ENCODE assay signal across 8 cellular contexts in the genomic region with DNA sequence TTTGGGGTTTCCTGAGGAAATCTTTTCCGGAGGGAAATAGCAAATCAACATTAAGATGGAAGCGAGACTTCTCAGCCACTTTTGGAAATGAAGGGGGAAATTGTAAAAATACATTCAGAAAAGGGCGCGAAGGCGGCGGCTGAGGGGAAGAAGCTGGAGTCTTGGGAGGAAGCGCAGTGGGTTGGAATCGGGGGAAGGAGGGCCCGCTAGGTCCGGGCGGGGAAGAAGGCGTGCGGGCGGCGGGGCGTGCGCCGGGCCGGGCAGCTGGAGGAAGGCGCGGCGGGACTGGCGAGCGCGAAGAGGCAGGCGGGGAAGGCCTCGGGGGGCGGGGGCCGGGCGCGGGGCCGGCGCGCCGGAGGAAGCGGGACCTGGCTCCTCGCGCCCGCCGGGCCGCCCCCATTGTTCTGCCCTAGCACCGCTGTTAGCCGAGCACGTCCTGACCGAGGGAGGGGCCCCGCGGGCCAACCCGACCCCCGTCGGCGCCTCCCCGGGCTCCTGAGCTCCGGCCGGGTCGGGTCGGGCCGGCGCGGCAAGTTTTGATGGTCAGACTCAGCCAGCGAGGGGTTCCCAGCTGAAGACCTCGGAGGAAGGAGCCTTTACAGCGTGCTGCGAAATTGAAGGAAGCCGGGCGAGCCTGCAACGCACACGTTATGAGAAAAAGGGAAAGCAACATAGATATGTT. TPM values are rescaled to one million over a fixed set of nuclear protein-coding genes. Genes with fewer than 3 reads are reported as not detected.
A peak's percentile ranks its signal among the peaks of the same experiment; 100 is the strongest.
DNase-seq lines count a peak whose midpoint lies in the region; ATAC-seq and TF ChIP-seq lines count a peak whose summit lies in the region.

No MANE protein-coding gene starts in this region.

- POLR2A ChIA-PET in RWPE1 (lab: Yijun Ruan, JAX; ENCODE audit: low non-redundant PET) = interaction anchor here (0.7 kb wide), 1 partner anchor 31 kb away, joined by 4 read pairs; no protein-coding TSS in a partner anchor

- H3K4ac ChIP-seq in H9 (ENCODE audit: low read depth, low read length) (no peak overlapping the region; the same call in 1 of the 2 replicates), trophoblast cell (ENCODE audit: low read depth, low read length) (peak overlapping the region; percentile 99)

- TF ChIP-seq CTCF in H9 (conservative IDR thresholded peaks at IDR 0.05) (no peak), RWPE1 (conservative IDR thresholded peaks at IDR 0.05; ENCODE audit: low read depth) (no peak)

- H3K36me3 Mint-ChIP-seq in H9 (ENCODE audit: insufficient read depth in 1 of 3, low read depth in 3 of 3) = no peaks in the 10 kb centered on the region; a peak in 1 of 7 replicates

- H2BK120ac ChIP-seq in H9 (ENCODE audit: low read depth, low read length, poor library complexity, severe bottlenecking) (peak overlapping the region; percentile 52), trophoblast cell (ENCODE audit: insufficient read depth, low read length, poor library complexity) (peak overlapping the region; percentile 86)

- peaks cover 20% of the 10 kb centered on the region for H3K23me2 ChIP-seq in H9 (ENCODE audit: insufficient read length, low read depth, low read length, poor library complexity, severe bottlenecking)

- H3K4me3 Mint-ChIP-seq in H9 = peak overlapping the region; percentile 78 to 91

- H3K56ac ChIP-seq in H9 (ENCODE audit: insufficient read length, low read depth, low read length) = no peak overlapping the region

- H3K14ac ChIP-seq in H9 (ENCODE audit: insufficient read depth, low read length) (peak overlapping the region; percentile 95; the same call in 1 of the 2 replicates), trophoblast cell (ENCODE audit: low read length) (peak overlapping the region; percentile 99)

- H3K4me3 ChIP-seq in trophoblast cell (ENCODE audit: low read depth, low read length) = peak overlapping the region; percentile 70

- no peak overlapping the region for H4K8ac ChIP-seq in H9 (replicated peaks; ENCODE audit: insufficient read length, low read depth, low read length)
- H4K8ac ChIP-seq in trophoblast cell (ENCODE audit: low read depth, low read length) = peak overlapping the region; percentile 99

- no peaks in the 10 kb centered on the region for H3K79me2 ChIP-seq in H9 (ENCODE audit: insufficient read depth, low read length)
- H3K79me2 ChIP-seq in trophoblast cell (ENCODE audit: control insufficient read depth, insufficient read depth, low read length, poor library complexity) = peaks cover 16% of the 10 kb centered on the region

- H3K18ac ChIP-seq in H9 (ENCODE audit: insufficient read length, low read depth, low read length) (peak overlapping the region; percentile 79), trophoblast cell (ENCODE audit: low read length) (peak overlapping the region; percentile 95)

- H3K4me1 ChIP-seq in H9 (ENCODE audit: insufficient read depth, low read length) = no peaks in the 10 kb centered on the region
- no peaks in the 10 kb centered on the region for H3K4me1 ChIP-seq in trophoblast cell (ENCODE audit: control insufficient read depth in 1 of 2, insufficient read depth in 2 of 2, low read length in 2 of 2)

- no peak overlapping the region for H2AK5ac ChIP-seq in H9 (ENCODE audit: insufficient read length, low read length)
- peak overlapping the region; percentile 100 for H2AK5ac ChIP-seq in trophoblast cell (ENCODE audit: low read length)

- ATAC-seq in left cardiac atrium (peak; percentile 41 to 73), HG02678 (IDR thresholded peaks at IDR 0.05; ENCODE audit: unreplicated experiment) (no peak)

- H2BK15ac ChIP-seq in H9 (ENCODE audit: low read depth, low read length) = no peak overlapping the region

- no peak overlapping the region for H3T11ph ChIP-seq in H9 (ENCODE audit: low read length)

- H3K27me3 ChIP-seq in H9 (ENCODE audit: insufficient read depth, low read length) (no peaks in the 10 kb centered on the region), trophoblast cell (ENCODE audit: insufficient read depth, low read length) (no peaks in the 10 kb centered on the region)

- H2BK20ac ChIP-seq in H9 (ENCODE audit: low read depth, low read length, poor library complexity, severe bottlenecking) = no peak overlapping the region

- H3K4me1 Mint-ChIP-seq in H9 = peaks cover 50 to 53% of the 10 kb centered on the region in 2 experiments

- H3K4me2 ChIP-seq in H9 (ENCODE audit: insufficient read depth, insufficient read length, low read length) = peak overlapping the region; percentile 80
- H3K4me2 ChIP-seq in trophoblast cell (ENCODE audit: low read length) = peak overlapping the region; percentile 100

- peak overlapping the region; percentile 76 for H3K27ac ChIP-seq in H9 (ENCODE audit: insufficient read length, low read depth, low read length)
- H3K27ac ChIP-seq in RWPE1 = peak overlapping the region; percentile 99
- peak overlapping the region; percentile 100 for H3K27ac ChIP-seq in trophoblast cell (ENCODE audit: low read depth, low read length)

- H3K36me3 ChIP-seq in trophoblast cell (ENCODE audit: control insufficient read depth in 1 of 2, insufficient read depth in 2 of 2, low read length in 2 of 2) = no peaks in the 10 kb centered on the region

- peak overlapping the region; percentile 79 for H3K9ac ChIP-seq in H9 (ENCODE audit: extremely low read depth, insufficient read length, low read length)
- H3K9ac ChIP-seq in trophoblast cell (ENCODE audit: low read length) = peak overlapping the region; percentile 82

- H3K79me1 ChIP-seq in H9 (ENCODE audit: insufficient read depth, low read depth, low read length, poor library complexity, severe bottlenecking) (no peaks in the 10 kb centered on the region), trophoblast cell (ENCODE audit: low read length) (peaks cover 30% of the 10 kb centered on the region)

- peak; percentile 70 for DNase-seq in COLO668 (lab: John Stamatoyannopoulos, UW; ENCODE audit: unreplicated experiment)
- DNase-seq in H9 = peak; percentile 75
- peak; percentile 34 for DNase-seq in RWPE1 (ENCODE audit: low spot score)
- peak; percentile 60 for DNase-seq in amniotic epithelial cell (ENCODE audit: low read depth)
- DNase-seq in left cardiac atrium = peak; percentile 77
- DNase-seq in trophoblast cell = peak; percentile 74 to 84
- DNase-seq in DMS153 (lab: John Stamatoyannopoulos, UW) = no peak

- no peaks in the 10 kb centered on the region; a peak in 2 of 5 replicates for H3K9me3 Mint-ChIP-seq in H9

- H2AFZ ChIP-seq in H9 (ENCODE audit: low read length) (no peak overlapping the region), trophoblast cell (ENCODE audit: insufficient read depth, low read length, poor library complexity) (peak overlapping the region; percentile 98)

- CTCF ChIA-PET in RWPE1 (lab: Yijun Ruan, JAX) = interaction anchor here (0.6 to 1.0 kb wide), 4 partner anchors 17 to 442 kb away, joined by 3 read pairs; no protein-coding TSS in a partner anchor

- peak overlapping the region; percentile 95 to 99 (median 99) for H3K27ac Mint-ChIP-seq in H9

- H4K12ac ChIP-seq in trophoblast cell (ENCODE audit: low read depth, low read length) = peak overlapping the region; percentile 99

- H2BK5ac ChIP-seq in H9 (ENCODE audit: insufficient read length, low read length) (no peak overlapping the region), trophoblast cell (ENCODE audit: low read depth, low read length, poor library complexity) (peak overlapping the region; percentile 96)

- H3K27me3 Mint-ChIP-seq in H9 (ENCODE audit: low read depth) = no peaks in the 10 kb centered on the region

- H4K20me1 ChIP-seq in H9 (ENCODE audit: control insufficient read depth, insufficient read depth, insufficient read length) = no peaks in the 10 kb centered on the region

- no CpG with 5 or more reads among the region's 67 CpGs for WGBS in H9 (ENCODE audit: extremely low coverage, insufficient read length, low lambda C conversion rate)
- WGBS in trophoblast cell (ENCODE audit: extremely low coverage, insufficient coverage, insufficient read length) = no CpG with 5 or more reads among the region's 67 CpGs

- H3K9me3 ChIP-seq in H9 (ENCODE audit: control insufficient read depth, low read depth, low read length) (no peaks in the 10 kb centered on the region), trophoblast cell (ENCODE audit: insufficient read depth, low read depth, low read length) (no peaks in the 10 kb centered on the region)

- H3K23ac ChIP-seq in H9 (ENCODE audit: insufficient read length, low read depth, low read length) (no peak overlapping the region), trophoblast cell (ENCODE audit: low read length) (no peak overlapping the region)

- no peak overlapping the region for H4K5ac ChIP-seq in H9 (ENCODE audit: insufficient read length, low read depth, low read length)

- intact Hi-C loops in left cardiac atrium (cut with DNase I) = no loop called here

- no peak overlapping the region for H2BK12ac ChIP-seq in H9 (ENCODE audit: insufficient read length, low read depth, low read length)
- no peak overlapping the region for H2BK12ac ChIP-seq in trophoblast cell (ENCODE audit: low read length)

- H4K91ac ChIP-seq in H9 (ENCODE audit: insufficient read length, low read depth, low read length) (no peak overlapping the region), trophoblast cell (ENCODE audit: low read depth, low read length) (peak overlapping the region; percentile 99)

RNA-seq across cellular contexts. Expression of a gene that starts 1.6 kb away (rescaled TPM):
- 5.4 and 5.9 TPM in 2 replicates for total RNA-seq in H9 (2021)
- 1 to 10 TPM; 1.9 to 2.0 TPM for total RNA-seq in left cardiac atrium
- 27.4 and 28.4 TPM in 2 replicates for polyA plus RNA-seq in trophoblast cell (2013)

RNA-seq across cellular contexts. Expression of a gene that starts 6.9 kb away (rescaled TPM):
- 72.3 and 75.9 TPM in 2 replicates for total RNA-seq in H9 (2021)
- total RNA-seq in left cardiac atrium = 10 to 100 TPM; 26.1 to 30.3 TPM
- polyA plus RNA-seq in trophoblast cell (2013) = 53.9 and 56.9 TPM in 2 replicates
